9 cellular contexts compared by ENCODE assay signal in genomic region chr15:67125589-67126502, GRCh38.
DNase-seq lines count a peak whose midpoint lies in the region; ATAC-seq and TF ChIP-seq lines count a peak whose summit lies in the region.
"Had no signal": no experiment of that assay in that cellular context is flagged by ENCODE, and none has a peak within 500 bp of the region (broad histone marks: within the 10 kb centered on the region; RNA-seq: fewer than 3 reads in every experiment).

No MANE protein-coding gene starts in this region.

- peak overlapping the region; percentile 38 for H3K4me3 ChIP-seq in trophoblast cell (ENCODE audit: low read depth, low read length)

- H4K5ac ChIP-seq in H9 (ENCODE audit: insufficient read length, low read depth, low read length): no peak overlapping the region

- WGBS in H9 (ENCODE audit: extremely low coverage, insufficient read length, low lambda C conversion rate): no CpG with 5 or more reads among the region's 20 CpGs
- no CpG with 5 or more reads among the region's 20 CpGs for WGBS in trophoblast cell (ENCODE audit: extremely low coverage, insufficient coverage, insufficient read length)

- no peak overlapping the region for H3K23ac ChIP-seq in H9 (ENCODE audit: insufficient read length, low read depth, low read length)
- H3K23ac ChIP-seq in trophoblast cell (ENCODE audit: low read length): no peak overlapping the region

- H3T11ph ChIP-seq in H9 (ENCODE audit: low read length): no peak overlapping the region

- H4K20me1 ChIP-seq in H9 (ENCODE audit: control insufficient read depth, insufficient read depth, insufficient read length): no peaks in the 10 kb centered on the region

- no peak overlapping the region for H4K8ac ChIP-seq in H9 (replicated peaks; ENCODE audit: insufficient read length, low read depth, low read length)
- H4K8ac ChIP-seq in trophoblast cell (ENCODE audit: low read depth, low read length): no peak overlapping the region

- H3K27me3 ChIP-seq in H9 (ENCODE audit: insufficient read depth, low read length): no peaks in the 10 kb centered on the region
- no peaks in the 10 kb centered on the region for H3K27me3 ChIP-seq in trophoblast cell (ENCODE audit: insufficient read depth, low read length)

- H3K9ac ChIP-seq in H9 (ENCODE audit: extremely low read depth, insufficient read length, low read length) (no peak overlapping the region), trophoblast cell (ENCODE audit: low read length) (no peak overlapping the region)

- no peak overlapping the region for H3K4me2 ChIP-seq in H9 (ENCODE audit: insufficient read depth, insufficient read length, low read length)
- H3K4me2 ChIP-seq in trophoblast cell (ENCODE audit: low read length): no peak overlapping the region

- H4K12ac ChIP-seq in trophoblast cell (ENCODE audit: low read depth, low read length): no peak overlapping the region

- peaks cover 6 to 8% of the 10 kb centered on the region in 2 experiments for H3K36me3 ChIP-seq in trophoblast cell (ENCODE audit: control insufficient read depth in 1 of 2, insufficient read depth in 2 of 2, low read length in 2 of 2)

- H3K27ac ChIP-seq in H9 (ENCODE audit: insufficient read length, low read depth, low read length) (no peak overlapping the region), trophoblast cell (ENCODE audit: low read depth, low read length) (no peak overlapping the region)
- H3K27ac ChIP-seq: VCaP had no signal

- peaks cover 0 to 5% (median 0%) of the 10 kb centered on the region in 3 experiments; a peak in 1 of 7 replicates for H3K36me3 Mint-ChIP-seq in H9 (ENCODE audit: insufficient read depth in 1 of 3, low read depth in 3 of 3)

- H3K79me2 ChIP-seq in H9 (ENCODE audit: insufficient read depth, low read length) (no peaks in the 10 kb centered on the region; the same call in 1 of the 2 replicates), trophoblast cell (ENCODE audit: control insufficient read depth, insufficient read depth, low read length, poor library complexity) (no peaks in the 10 kb centered on the region)

- no peak overlapping the region for H2AFZ ChIP-seq in H9 (ENCODE audit: low read length)
- H2AFZ ChIP-seq in trophoblast cell (ENCODE audit: insufficient read depth, low read length, poor library complexity): no peak overlapping the region

- H3K79me1 ChIP-seq in H9 (ENCODE audit: insufficient read depth, low read depth, low read length, poor library complexity, severe bottlenecking) (no peaks in the 10 kb centered on the region), trophoblast cell (ENCODE audit: low read length) (peaks cover 3% of the 10 kb centered on the region)

- H3K4me3 Mint-ChIP-seq in H9: no peak overlapping the region

- in situ Hi-C loops in SK-MEL-5 (cut with HindIII; ENCODE audit: low pct_unique_long_range_greater_than_20kb, low sequenced_read_pairs) (no loop called here), GM13976 (cut with MboI; ENCODE audit: low sequenced_read_pairs, unreplicated experiment) (no loop called here)

- DNase-seq in H9 (no peak), SK-MEL-5 (ENCODE audit: low read depth, low spot score) (peak; percentile 29), fibroblast of gingiva (ENCODE audit: low read depth) (peak; percentile 100), trophoblast cell (peak; percentile 85 to 86), GM13976 (ENCODE audit: low spot score) (no peak), NCI-H128 (lab: John Stamatoyannopoulos, UW; ENCODE audit: unreplicated experiment) (no peak), DMS79 (lab: John Stamatoyannopoulos, UW) (no peak)

- H2BK120ac ChIP-seq in H9 (ENCODE audit: low read depth, low read length, poor library complexity, severe bottlenecking) (no peak overlapping the region), trophoblast cell (ENCODE audit: insufficient read depth, low read length, poor library complexity) (no peak overlapping the region)

- TF ChIP-seq CTCF in H9 (conservative IDR thresholded peaks at IDR 0.05): no peak
- TF ChIP-seq CTCF in GM13976 (IDR thresholded peaks at IDR 0.05; ENCODE audit: borderline replicate concordance, control extremely low read depth, extremely low read depth, insufficient read depth, missing control alignments): no peak

- ATAC-seq in GM19395 (IDR thresholded peaks at IDR 0.05; ENCODE audit: unreplicated experiment): no peak

- peak overlapping the region; percentile 46 to 72 (median 68); a peak in 3 of 7 replicates for H3K27ac Mint-ChIP-seq in H9

- no peak overlapping the region for H3K56ac ChIP-seq in H9 (ENCODE audit: insufficient read length, low read depth, low read length)

- H3K14ac ChIP-seq in H9 (ENCODE audit: insufficient read depth, low read length) (no peak overlapping the region), trophoblast cell (ENCODE audit: low read length) (no peak overlapping the region)

- no peak overlapping the region for H2AK5ac ChIP-seq in H9 (ENCODE audit: insufficient read length, low read length)
- no peak overlapping the region for H2AK5ac ChIP-seq in trophoblast cell (ENCODE audit: low read length)

- H3K9me3 Mint-ChIP-seq in H9: no peaks in the 10 kb centered on the region

- H3K4me1 ChIP-seq in H9 (ENCODE audit: insufficient read depth, low read length) (peaks cover 2% of the 10 kb centered on the region; the same call in 1 of the 2 replicates), trophoblast cell (ENCODE audit: control insufficient read depth in 1 of 2, insufficient read depth in 2 of 2, low read length in 2 of 2) (peaks cover 26 to 36% of the 10 kb centered on the region in 2 experiments)

- no peaks in the 10 kb centered on the region for H3K27me3 Mint-ChIP-seq in H9 (ENCODE audit: low read depth)

- no peaks in the 10 kb centered on the region for H3K23me2 ChIP-seq in H9 (ENCODE audit: insufficient read length, low read depth, low read length, poor library complexity, severe bottlenecking)

- H2BK5ac ChIP-seq in H9 (ENCODE audit: insufficient read length, low read length) (no peak overlapping the region), trophoblast cell (ENCODE audit: low read depth, low read length, poor library complexity) (no peak overlapping the region)

- H3K4ac ChIP-seq in H9 (ENCODE audit: low read depth, low read length) (no peak overlapping the region), trophoblast cell (ENCODE audit: low read depth, low read length) (no peak overlapping the region)

- peaks cover 27 to 30% of the 10 kb centered on the region in 2 experiments for H3K4me1 Mint-ChIP-seq in H9

- H3K9me3 ChIP-seq in H9 (ENCODE audit: control insufficient read depth, low read depth, low read length) (no peaks in the 10 kb centered on the region), trophoblast cell (ENCODE audit: insufficient read depth, low read depth, low read length) (no peaks in the 10 kb centered on the region)

- no peak overlapping the region for H2BK15ac ChIP-seq in H9 (ENCODE audit: low read depth, low read length)

- no peak overlapping the region for H4K91ac ChIP-seq in H9 (ENCODE audit: insufficient read length, low read depth, low read length)
- H4K91ac ChIP-seq in trophoblast cell (ENCODE audit: low read depth, low read length): no peak overlapping the region

- H2BK20ac ChIP-seq in H9 (ENCODE audit: low read depth, low read length, poor library complexity, severe bottlenecking): no peak overlapping the region

- H3K18ac ChIP-seq in H9 (ENCODE audit: insufficient read length, low read depth, low read length) (no peak overlapping the region), trophoblast cell (ENCODE audit: low read length) (peak overlapping the region; percentile 49)

- H2BK12ac ChIP-seq in H9 (ENCODE audit: insufficient read length, low read depth, low read length) (no peak overlapping the region), trophoblast cell (ENCODE audit: low read length) (peak overlapping the region; percentile 32)

Comparison
In these comparisons a context has a peak if more than half of its experiments do, and no peak if none do; other contexts are left out.
1. DNase-seq: peak in SK-MEL-5 (single experiment), fibroblast of gingiva (single experiment) and trophoblast cell (2 of 2); none in H9 (single experiment), GM13976 (single experiment), NCI-H128 (single experiment) and DMS79 (single experiment).